ENCODE assay signal across 12 cellular contexts in the genomic region with DNA sequence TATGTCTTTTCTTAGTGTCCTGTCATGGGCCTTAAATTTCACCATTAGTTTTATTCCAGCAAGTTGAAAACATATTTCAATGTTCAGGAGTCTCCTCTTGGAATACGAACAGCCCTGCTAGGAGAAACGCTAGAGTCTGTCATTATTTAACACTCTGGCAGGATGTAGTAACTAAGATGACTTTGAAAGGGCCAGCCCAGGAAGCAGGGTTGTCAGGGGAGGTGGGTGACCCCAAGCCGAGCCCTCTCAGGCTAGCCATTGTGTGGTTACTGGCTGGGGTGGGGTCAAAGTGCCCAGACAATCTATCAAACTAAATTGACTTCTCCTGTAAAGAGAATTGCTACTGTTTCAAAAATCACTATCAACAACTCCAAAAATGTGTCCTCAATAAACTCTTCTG.
DNase-seq lines count a peak whose midpoint lies in the region; ATAC-seq and TF ChIP-seq lines count a peak whose summit lies in the region.
"Had no signal": no experiment of that assay in that cellular context is flagged by ENCODE, and none has a peak within 500 bp of the region (broad histone marks: within the 10 kb centered on the region; RNA-seq: fewer than 3 reads in every experiment).

No MANE protein-coding gene starts in this region.

- 41 to 44% methylated on average over 3 of the region's 3 CpGs for WGBS in upper lobe of left lung, 2 donors

- H3K4me1 ChIP-seq in left ventricle myocardium inferior (peaks cover 85% of the 10 kb centered on the region), upper lobe of left lung (peaks cover 52 to 59% (median 54%) of the 10 kb centered on the region in 4 donors), PC-3 (ENCODE audit: insufficient read depth, low read length) (no peaks in the 10 kb centered on the region)
- H3K4me1 ChIP-seq: ascending aorta had no signal

- H3K27me3 Mint-ChIP-seq in T-helper 17 cell (peaks cover 18% of the 10 kb centered on the region), immature natural killer cell (ENCODE audit: low read depth in 3 of 3) (peaks cover 0 to 10% (median 0%) of the 10 kb centered on the region in 3 donors)
- H3K27me3 Mint-ChIP-seq: memory B cell had no signal

- H4K20me1 ChIP-seq in PC-3 (ENCODE audit: low read length): no peaks in the 10 kb centered on the region

- no peak overlapping the region for H3K9ac ChIP-seq in PC-3 (ENCODE audit: low read length)

- H3K9me3 Mint-ChIP-seq in immature natural killer cell: no peaks in the 10 kb centered on the region
- H3K9me3 Mint-ChIP-seq: memory B cell had no signal

- H3K4me1 Mint-ChIP-seq in T-helper 17 cell: peaks cover 33% of the 10 kb centered on the region
- peaks cover 32 to 48% of the 10 kb centered on the region in 2 donors for H3K4me1 Mint-ChIP-seq in immature natural killer cell

- no peaks in the 10 kb centered on the region for H3F3A ChIP-seq in PC-3 (ENCODE audit: low read length, unreplicated experiment)

- DNase-seq in left ventricle myocardium inferior (no peak), left ventricle myocardium superior (no peak), T-helper 17 cell (no peak), immature natural killer cell (peak in 1 of 3 donors; percentile 22), upper lobe of left lung (no peak), PC-3 (no peak)
- DNase-seq: stimulated activated CD4-positive, alpha-beta T cell treated with anti-CD3 and anti-CD28 coated beads, Interleukin-12 subunit alpha, Interleukin-12 subunit beta, amount 100 ng/mL, for 4 hours had no signal

- CTCF ChIA-PET in PC-3 (lab: Charles Lee): no interaction called here

- no peak for TF ChIP-seq EP300 in upper lobe of left lung (IDR thresholded peaks at IDR 0.05)

- H3K4me2 ChIP-seq in PC-3 (ENCODE audit: low read length): no peak overlapping the region

- no peaks in the 10 kb centered on the region for H3K9me2 ChIP-seq in PC-3 (replicated peaks; ENCODE audit: low read length)

- no peak for ATAC-seq in left ventricle myocardium superior
- no peak for ATAC-seq in T-helper 17 cell
- no peak for ATAC-seq in upper lobe of left lung (ENCODE audit: low FRiP score in 2 of 2)
- ATAC-seq in HG03460 (IDR thresholded peaks at IDR 0.05; ENCODE audit: unreplicated experiment): no peak
- ATAC-seq in PC-3: no peak
- ATAC-seq in GM19351 (IDR thresholded peaks at IDR 0.05; ENCODE audit: unreplicated experiment): no peak

- no peak overlapping the region for H2AFZ ChIP-seq in PC-3 (ENCODE audit: low read length)

- H3K27ac Mint-ChIP-seq in T-helper 17 cell (peak overlapping the region; percentile 87), immature natural killer cell (peak overlapping the region in 4 of 6 donors; percentile 47 to 68 (median 48))

- H3K4me3 Mint-ChIP-seq in T-helper 17 cell: no peak overlapping the region
- peak overlapping the region in 2 of 5 donors; percentile 3 to 6 for H3K4me3 Mint-ChIP-seq in immature natural killer cell
- H3K4me3 Mint-ChIP-seq: memory B cell had no signal

- H3K27me3 ChIP-seq in left ventricle myocardium inferior (ENCODE audit: low read depth): no peaks in the 10 kb centered on the region
- H3K27me3 ChIP-seq in upper lobe of left lung: no peaks in the 10 kb centered on the region
- H3K27me3 ChIP-seq in PC-3 (ENCODE audit: low read length): 0 out of 2 replicates have a peak, but pooled peaks cover 7% of the 10 kb centered on the region
- H3K27me3 ChIP-seq: ascending aorta had no signal

- TF ChIP-seq CTCF in left ventricle myocardium inferior (IDR thresholded peaks at IDR 0.05; ENCODE audit: borderline replicate concordance): no peak
- no peak for TF ChIP-seq CTCF in upper lobe of left lung (IDR thresholded peaks at IDR 0.05)
- no peak for TF ChIP-seq CTCF in PC-3 (conservative IDR thresholded peaks at IDR 0.05; ENCODE audit: low read depth, low read length)

- H3K9me3 ChIP-seq in left ventricle myocardium inferior (replicated peaks) (no peaks in the 10 kb centered on the region), T-helper 17 cell (ENCODE audit: control insufficient read depth, low read length, poor library complexity, severe bottlenecking) (no peaks in the 10 kb centered on the region), upper lobe of left lung (no peaks in the 10 kb centered on the region), PC-3 (ENCODE audit: low read length) (no peaks in the 10 kb centered on the region)
- H3K9me3 ChIP-seq: ascending aorta, thoracic aorta had no signal

- no peak for TF ChIP-seq POLR2A in upper lobe of left lung (IDR thresholded peaks at IDR 0.05)

- H3K36me3 ChIP-seq in left ventricle myocardium inferior (no peaks in the 10 kb centered on the region), upper lobe of left lung (no peaks in the 10 kb centered on the region), PC-3 (ENCODE audit: low read depth, low read length) (no peaks in the 10 kb centered on the region)
- H3K36me3 ChIP-seq: ascending aorta, thoracic aorta had no signal

- H3K36me3 Mint-ChIP-seq in T-helper 17 cell (ENCODE audit: low read depth) (peaks cover 3% of the 10 kb centered on the region), immature natural killer cell (no peaks in the 10 kb centered on the region)

- no TSS peak for BruUV-seq in PC-3 (replicated peaks; lab: Mats Ljungman, UMichigan)

- POLR2A ChIA-PET in PC-3 (lab: Charles Lee; ENCODE audit: unreplicated experiment): no interaction called here

- peak overlapping the region; percentile 85 for H3K27ac ChIP-seq in left ventricle myocardium inferior (replicated peaks)
- H3K27ac ChIP-seq in upper lobe of left lung: peak overlapping the region in 3 of 4 donors; percentile 46 to 79 (median 73)
- H3K27ac ChIP-seq in PC-3 (ENCODE audit: low read length): no peak overlapping the region
- H3K27ac ChIP-seq: ascending aorta, thoracic aorta had no signal

- H3K4me3 ChIP-seq in left ventricle myocardium inferior (no peak overlapping the region), upper lobe of left lung (no peak overlapping the region), PC-3 (ENCODE audit: low read length) (no peak overlapping the region)
- H3K4me3 ChIP-seq: ascending aorta, thoracic aorta had no signal

- intact Hi-C loops in left ventricle myocardium inferior (cut with micrococcal nuclease) (no loop called here), left ventricle myocardium superior (cut with micrococcal nuclease) (no loop called here), PC-3 (cut with micrococcal nuclease) (no loop called here)

- no peaks in the 10 kb centered on the region for H3K79me2 ChIP-seq in PC-3 (ENCODE audit: low read length)
